In genomic region chr5:146815423-146815822, GRCh38 we compare ENCODE assay signal across 21 cellular contexts.
DNase-seq lines count a peak whose midpoint lies in the region; ATAC-seq, FAIRE-seq and TF ChIP-seq lines count a peak whose summit lies in the region.
"Had no signal": no experiment of that assay in that cellular context is flagged by ENCODE, and none has a peak within 500 bp of the region (broad histone marks: within the 10 kb centered on the region; RNA-seq: fewer than 3 reads in every experiment).

No MANE protein-coding gene starts in this region.

- in situ Hi-C loops in SK-MEL-5 (cut with HindIII; ENCODE audit: low pct_unique_long_range_greater_than_20kb, low sequenced_read_pairs), result no loop called here

- no peak overlapping the region for H3K27ac ChIP-seq in breast epithelium
- H3K27ac ChIP-seq in coronary artery, result no peak overlapping the region
- H3K27ac ChIP-seq: GM23248, SK-N-MC had no signal

- H3K27me3 ChIP-seq in breast epithelium, result no peaks in the 10 kb centered on the region

- no peaks in the 10 kb centered on the region for H3K4me1 ChIP-seq in breast epithelium
- H3K4me1 ChIP-seq: Caco-2 had no signal

- no peak for FAIRE-seq in urothelium cell line (lab: Jason Lieb, UNC)
- FAIRE-seq: K562 had no signal

- no peak overlapping the region for H3K4me3 ChIP-seq in breast epithelium
- no peak overlapping the region for H3K4me3 ChIP-seq in coronary artery
- H3K4me3 ChIP-seq: GM23248, K562, SK-N-MC had no signal

- H3K9me3 Mint-ChIP-seq in MCF 10A (ENCODE audit: unreplicated experiment), result no peaks in the 10 kb centered on the region

- BruUV-seq in MCF 10A (replicated peaks; lab: Mats Ljungman, UMichigan), result no TSS peak

- no peaks in the 10 kb centered on the region for H3K36me3 ChIP-seq in breast epithelium

- no peak for ATAC-seq in HG02623 (IDR thresholded peaks at IDR 0.05; ENCODE audit: unreplicated experiment)
- ATAC-seq: HCT116, K562, Panc1 had no signal

- intact Hi-C loops in MCF 10A (cut with micrococcal nuclease), result no loop called here
- intact Hi-C loops in breast epithelium (cut with DNase I; ENCODE audit: low total_unique reads), result no loop called here

- H3K9me3 ChIP-seq in breast epithelium, result no peaks in the 10 kb centered on the region
- H3K9me3 ChIP-seq: Caco-2 had no signal

- H3K36me3 Mint-ChIP-seq in MCF 10A (ENCODE audit: insufficient read depth, unreplicated experiment), result no peaks in the 10 kb centered on the region

- TF ChIP-seq POLR2A in breast epithelium (IDR thresholded peaks at IDR 0.05), result no peak

- no peaks in the 10 kb centered on the region for H3K4me1 Mint-ChIP-seq in MCF 10A (ENCODE audit: insufficient read depth, unreplicated experiment)

- H3K27ac Mint-ChIP-seq in MCF 10A (ENCODE audit: low read depth, unreplicated experiment), result no peak overlapping the region
- H3K27ac Mint-ChIP-seq: B cell had no signal

- TF ChIP-seq CTCF in MCF 10A (IDR thresholded peaks at IDR 0.05; ENCODE audit: unreplicated experiment) (no peak), breast epithelium (IDR thresholded peaks at IDR 0.05) (no peak), coronary artery (IDR thresholded peaks at IDR 0.05) (no peak)

- POLR2A ChIA-PET in MCF 10A (lab: Yijun Ruan, JAX), result interaction anchor here (1.7 kb wide), 1 partner anchor 10 kb away, joined by 4 read pairs; no protein-coding TSS in a partner anchor

- peak; percentile 13 for DNase-seq in MCF 10A (ENCODE audit: unreplicated experiment)
- DNase-seq in breast epithelium (ENCODE audit: low spot score in 2 of 2), result no peak
- peak; percentile 1 for DNase-seq in SK-MEL-5 (ENCODE audit: low read depth, low spot score)
- DNase-seq in foreskin melanocyte, result peak; percentile 89
- no peak for DNase-seq in urothelium cell line (ENCODE audit: low spot score)
- DNase-seq in coronary artery (ENCODE audit: low spot score), result no peak
- no peak for DNase-seq in Kasumi-1 (lab: John Stamatoyannopoulos, UW)
- DNase-seq: Caco-2, GDM1, GM23248, NCI-H1417 treated with DMSO at 0.1 percent for 48 hours, NCI-H1930, NCI-H2171, NCI-H526, Right ventricle myocardium superior had no signal

- CTCF ChIA-PET in MCF 10A (lab: Yijun Ruan, JAX), result interaction anchor here (0.6 kb wide), 1 partner anchor 112 kb away, joined by 4 read pairs; no protein-coding TSS in a partner anchor

- H3K27me3 Mint-ChIP-seq in MCF 10A (ENCODE audit: insufficient read depth, unreplicated experiment), result no peaks in the 10 kb centered on the region
- H3K27me3 Mint-ChIP-seq: B cell had no signal

- H3K4me3 Mint-ChIP-seq in MCF 10A (ENCODE audit: unreplicated experiment), result no peak overlapping the region
- H3K4me3 Mint-ChIP-seq: B cell had no signal

Comparison
In these comparisons a context has a peak if more than half of its experiments do, and no peak if none do; other contexts are left out.
1. DNase-seq: peak in MCF 10A (single experiment), SK-MEL-5 (single experiment) and foreskin melanocyte (single experiment); none in breast epithelium (0 of 2), urothelium cell line (single experiment), coronary artery (single experiment) and Kasumi-1 (0 of 2).